ENCODE assay signal across 21 cellular contexts in the genomic region with DNA sequence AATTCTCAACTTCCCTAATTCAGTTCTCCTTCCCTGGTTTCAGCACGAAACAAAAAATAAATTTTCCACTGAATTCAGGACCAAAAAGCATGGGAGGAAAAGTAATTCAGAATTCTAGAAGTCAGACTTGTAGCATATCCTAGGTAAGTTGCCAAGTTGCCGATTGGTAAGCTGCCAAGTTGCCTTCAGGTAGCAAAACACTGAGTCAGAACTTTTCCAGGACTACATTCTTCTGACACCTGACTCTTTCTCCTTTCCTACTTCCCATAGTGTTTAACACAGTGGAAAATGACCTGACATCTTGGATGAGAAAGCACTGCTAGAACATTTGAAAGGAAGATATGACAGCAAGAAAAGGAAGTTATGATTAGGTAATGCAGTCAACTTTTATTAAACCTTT.
"Had no signal": no experiment of that assay in that cellular context is flagged by ENCODE, and none has a peak within 500 bp of the region (broad histone marks: within the 10 kb centered on the region; RNA-seq: fewer than 3 reads in every experiment).

No MANE protein-coding gene starts in this region.

- H3K27ac ChIP-seq: coronary artery, lower lobe of right lung, right lobe of liver, spleen had no signal

- H3K36me3 ChIP-seq: lower lobe of right lung, right lobe of liver, spleen had no signal

- H3K27ac Mint-ChIP-seq: activated CD8-positive, alpha-beta T cell treated with anti-CD3 and anti-CD28 coated beads, Interleukin-2, amount 10 ng/mL, durations not matched to agents 7 days and 5 days; activated naive CD8-positive, alpha-beta T cell treated with anti-CD3 and anti-CD28 coated beads, Interleukin-2, amount 50 U/mL, for 24 hours; stimulated activated memory B cell treated with anti-CD40 and anti-IgM and Interleukin-4, amounts not matched to agents 10 μg/mL and 1 μg/mL and 100 μg/mL, for 72 hours had no signal

- DNase-seq: activated CD4-positive, alpha-beta T cell treated with anti-CD3 and anti-CD28 coated beads for 48 hours; activated CD8-positive, alpha-beta memory T cell treated with anti-CD3 and anti-CD28 coated beads, Interleukin-2, amount 50 U/mL, for 48 hours; activated CD8-positive, alpha-beta T cell treated with anti-CD3 and anti-CD28 coated beads, Interleukin-2, amount 10 ng/mL, durations not matched to agents 7 days and 5 days; activated naive CD4-positive, alpha-beta T cell treated with Interleukin-2 at 50 U/mL for 16 hours; activated naive CD8-positive, alpha-beta T cell treated with anti-CD3 and anti-CD28 coated beads, Interleukin-2, amount 50 U/mL, for 24 hours; central memory CD4-positive, alpha-beta T cell; effector CD4-positive, alpha-beta T cell; hippocampal formation; left cardiac atrium; lower lobe of right lung; midbrain; naive B cell; posterior cingulate gyrus; right lobe of liver; spleen; stimulated activated CD4-positive, alpha-beta T cell treated with anti-CD3 and anti-CD28 coated beads, Interleukin-1b, Interleukin-23, amount 100 ng/mL, for 48 hours; T-helper 9 cell; trophoblast cell had no signal

- H3K36me3 Mint-ChIP-seq: naive B cell; stimulated activated memory B cell treated with anti-CD40 and anti-IgM and Interleukin-4, amounts not matched to agents 10 μg/mL and 1 μg/mL and 100 μg/mL, for 72 hours had no signal

- H3K4me1 ChIP-seq: lower lobe of right lung, right lobe of liver, spleen had no signal

- H3K27me3 Mint-ChIP-seq: activated naive CD8-positive, alpha-beta T cell treated with anti-CD3 and anti-CD28 coated beads, Interleukin-2, amount 50 U/mL, for 24 hours; naive B cell; stimulated activated memory B cell treated with anti-CD40 and anti-IgM and Interleukin-4, amounts not matched to agents 10 μg/mL and 1 μg/mL and 100 μg/mL, for 72 hours had no signal

- H3K4me3 Mint-ChIP-seq: activated CD8-positive, alpha-beta T cell treated with anti-CD3 and anti-CD28 coated beads, Interleukin-2, amount 10 ng/mL, durations not matched to agents 7 days and 5 days; activated naive CD8-positive, alpha-beta T cell treated with anti-CD3 and anti-CD28 coated beads, Interleukin-2, amount 50 U/mL, for 24 hours; naive B cell; stimulated activated memory B cell treated with anti-CD40 and anti-IgM and Interleukin-4, amounts not matched to agents 10 μg/mL and 1 μg/mL and 100 μg/mL, for 72 hours had no signal

- FAIRE-seq: astrocyte had no signal

- H3K9me3 ChIP-seq: right lobe of liver had no signal

- H3K27me3 ChIP-seq: right lobe of liver, spleen had no signal

- H3K4me3 ChIP-seq: coronary artery, lower lobe of right lung, right lobe of liver, spleen had no signal

- H3K4me1 Mint-ChIP-seq: activated naive CD8-positive, alpha-beta T cell treated with anti-CD3 and anti-CD28 coated beads, Interleukin-2, amount 50 U/mL, for 24 hours; naive B cell; stimulated activated memory B cell treated with anti-CD40 and anti-IgM and Interleukin-4, amounts not matched to agents 10 μg/mL and 1 μg/mL and 100 μg/mL, for 72 hours had no signal

- ATAC-seq: activated CD8-positive, alpha-beta T cell treated with anti-CD3 and anti-CD28 coated beads, Interleukin-2, amount 10 ng/mL, durations not matched to agents 7 days and 5 days; activated naive CD8-positive, alpha-beta T cell treated with anti-CD3 and anti-CD28 coated beads, Interleukin-2, amount 50 U/mL, for 24 hours; left cardiac atrium; lower lobe of right lung; right lobe of liver; stimulated activated memory B cell treated with anti-CD40 and anti-IgM and Interleukin-4, amounts not matched to agents 10 μg/mL and 1 μg/mL and 100 μg/mL, for 72 hours had no signal
